In genomic region chr7:129008645-129009414, GRCh38 we compare ENCODE assay signal across 13 cellular contexts. TPM values are rescaled to one million over a fixed set of nuclear protein-coding genes. Genes with fewer than 3 reads are reported as not detected.
DNase-seq lines count a peak whose midpoint lies in the region; ATAC-seq, FAIRE-seq and TF ChIP-seq lines count a peak whose summit lies in the region.
"Had no signal": no experiment of that assay in that cellular context is flagged by ENCODE, and none has a peak within 500 bp of the region (broad histone marks: within the 10 kb centered on the region; RNA-seq: fewer than 3 reads in every experiment).

No MANE protein-coding gene starts in this region.

- no peak overlapping the region for H3K4me3 ChIP-seq in CD8-positive, alpha-beta T cell (ENCODE audit: low read depth, low read length)
- no peak overlapping the region for H3K4me3 ChIP-seq in astrocyte (ENCODE audit: insufficient read depth, low read depth, low read length)
- H3K4me3 ChIP-seq: coronary artery had no signal

- CTCF ChIA-PET in CD8-positive, alpha-beta T cell (lab: Charles Lee): interaction anchor here (0.6 kb wide), 1 partner anchor 9 kb away, joined by 3 read pairs; no protein-coding TSS in a partner anchor

- intact Hi-C loops in CD8-positive, alpha-beta T cell (cut with DNase I, micrococcal nuclease): loop anchor here in 1 of 2 experiments (5.0 kb wide), 1 partner anchor 83 kb away; no protein-coding TSS in a partner anchor

- no peaks in the 10 kb centered on the region for H3K27me3 Mint-ChIP-seq in CD8-positive, alpha-beta T cell (ENCODE audit: low read depth)
- no peaks in the 10 kb centered on the region for H3K27me3 Mint-ChIP-seq in astrocyte (ENCODE audit: low read depth, unreplicated experiment)

- peak overlapping the region; percentile 27 for H3K27ac Mint-ChIP-seq in CD8-positive, alpha-beta T cell
- H3K27ac Mint-ChIP-seq in astrocyte (ENCODE audit: unreplicated experiment): no peak overlapping the region

- H3K4me2 ChIP-seq in astrocyte (ENCODE audit: low read length): no peak overlapping the region

- no peaks in the 10 kb centered on the region for H3K9me3 ChIP-seq in CD8-positive, alpha-beta T cell (ENCODE audit: low read length)
- H3K9me3 ChIP-seq in astrocyte (ENCODE audit: insufficient read depth, low read depth, low read length): no peaks in the 10 kb centered on the region

- peaks cover 78% of the 10 kb centered on the region for H3K36me3 Mint-ChIP-seq in CD8-positive, alpha-beta T cell
- peaks cover 7% of the 10 kb centered on the region for H3K36me3 Mint-ChIP-seq in astrocyte (ENCODE audit: low read depth, unreplicated experiment)

- no peak overlapping the region for H3K4me3 Mint-ChIP-seq in CD8-positive, alpha-beta T cell
- H3K4me3 Mint-ChIP-seq in astrocyte (ENCODE audit: unreplicated experiment): no peak overlapping the region

- H3K36me3 ChIP-seq in CD8-positive, alpha-beta T cell (ENCODE audit: insufficient read depth, low read length): peaks cover 36% of the 10 kb centered on the region
- peaks cover 8% of the 10 kb centered on the region for H3K36me3 ChIP-seq in astrocyte (ENCODE audit: insufficient read depth, low read length)

- no peak for DNase-seq in CD8-positive, alpha-beta T cell
- DNase-seq in GM19239 (ENCODE audit: insufficient read length, low spot score): no peak
- no peak for DNase-seq in astrocyte (ENCODE audit: low read depth)
- DNase-seq in stimulated activated CD4-positive, alpha-beta T cell treated with anti-CD3 and anti-CD28 coated beads, Interleukin-4, amount 100 ng/mL, for 4 hours: no peak
- no peak for DNase-seq in SKM-1 treated with dmso at 0.1 percent for 144 hours (lab: John Stamatoyannopoulos, UW; ENCODE audit: unreplicated experiment)
- DNase-seq in hippocampal formation (lab: John Stamatoyannopoulos, UW): no peak
- DNase-seq in mucosa of gallbladder (ENCODE audit: low spot score): no peak
- DNase-seq: activated CD8-positive, alpha-beta memory T cell treated with anti-CD3 and anti-CD28 coated beads, Interleukin-2, amount 50 U/mL, for 4 hours; NCI-H2081 treated with DMSO at 0.1 percent for 48 hours; stimulated activated CD8-positive, alpha-beta memory T cell treated with anti-CD3 and anti-CD28 coated beads, Interleukin-4, amount 100 ng/mL, for 48 hours had no signal

- H4K20me1 ChIP-seq in astrocyte (ENCODE audit: insufficient read depth, low read length): peaks cover 28% of the 10 kb centered on the region

- POLR2A ChIA-PET in CD8-positive, alpha-beta T cell (lab: Charles Lee): no interaction called here

- H3K4me1 Mint-ChIP-seq in CD8-positive, alpha-beta T cell (ENCODE audit: low read depth): peaks cover 20% of the 10 kb centered on the region
- peaks cover 7% of the 10 kb centered on the region for H3K4me1 Mint-ChIP-seq in astrocyte (ENCODE audit: low read depth, unreplicated experiment)

- H3K4me1 ChIP-seq in CD8-positive, alpha-beta T cell (ENCODE audit: insufficient read depth, low read length): no peaks in the 10 kb centered on the region
- H3K4me1 ChIP-seq in astrocyte (ENCODE audit: insufficient read depth, low read length): no peaks in the 10 kb centered on the region

- no peaks in the 10 kb centered on the region for H3K9me3 Mint-ChIP-seq in CD8-positive, alpha-beta T cell
- no peaks in the 10 kb centered on the region for H3K9me3 Mint-ChIP-seq in astrocyte (ENCODE audit: unreplicated experiment)

- H3K27ac ChIP-seq in CD8-positive, alpha-beta T cell (ENCODE audit: low read depth, low read length): no peak overlapping the region
- H3K27ac ChIP-seq in astrocyte (ENCODE audit: low read depth, low read length): no peak overlapping the region
- H3K27ac ChIP-seq: coronary artery had no signal

- peaks cover 32% of the 10 kb centered on the region for H3K79me2 ChIP-seq in astrocyte (ENCODE audit: insufficient read depth, low read length)

- H3K9ac ChIP-seq in astrocyte (ENCODE audit: low read length): no peak overlapping the region

- H2AFZ ChIP-seq in astrocyte (ENCODE audit: low read depth, low read length): no peak overlapping the region

- peak; percentile 87 for FAIRE-seq in GM19239 (lab: Jason Lieb, UNC)
- peak; percentile 9 for FAIRE-seq in astrocyte (lab: Jason Lieb, UNC)
- FAIRE-seq: D721Med had no signal

- no peak for TF ChIP-seq CTCF in CD8-positive, alpha-beta T cell (IDR thresholded peaks at IDR 0.05)
- no peak for TF ChIP-seq CTCF in astrocyte (IDR thresholded peaks at IDR 0.05; ENCODE audit: insufficient read depth, low read depth, low read length)

- no peaks in the 10 kb centered on the region for H3K27me3 ChIP-seq in CD8-positive, alpha-beta T cell (ENCODE audit: insufficient read depth, low read length)
- H3K27me3 ChIP-seq in astrocyte (ENCODE audit: insufficient read depth, low read length): no peaks in the 10 kb centered on the region

- no peak for ATAC-seq in CD8-positive, alpha-beta T cell
- ATAC-seq in HG03103 (IDR thresholded peaks at IDR 0.05; ENCODE audit: low read depth, unreplicated experiment): peak; percentile 11

RNA-seq across cellular contexts. Expression of gene TNPO3, which starts 46.1 kb away (rescaled TPM):
- total RNA-seq in CD8-positive, alpha-beta T cell: 10 to 100 TPM; 17.0 to 17.2 TPM
- total RNA-seq in astrocyte (49.2 and 49.8 TPM in 2 replicates), mucosa of gallbladder (44.0 TPM)
